1 cellular context compared by ENCODE assay signal in genomic region chr2:44954902-44955592, GRCh38.
TF ChIP-seq lines count a peak whose summit lies in the region.

No MANE protein-coding gene starts in this region.

TF ChIP-seq in GM12878, 131 proteins besides CTCF, POLR2A, EP300 and RAD21 (continued from another document):
- TF ChIP-seq ZNF687 (IDR thresholded peaks at IDR 0.05), result no peak
- TF ChIP-seq CEBPZ (IDR thresholded peaks at IDR 0.05; ENCODE audit: low read depth, low read length), result no peak
- TF ChIP-seq ATF3 (IDR thresholded peaks at IDR 0.05; ENCODE audit: borderline replicate concordance, extremely low read depth, low read depth, low read length), result no peak
- TF ChIP-seq EZH2 (IDR thresholded peaks at IDR 0.05; ENCODE audit: borderline replicate concordance, control insufficient read depth, low read depth, low read length), result no peak
- no peak for TF ChIP-seq ASH2L (IDR thresholded peaks at IDR 0.05; ENCODE audit: borderline replicate concordance, low read depth)
- TF ChIP-seq ZZZ3 (IDR thresholded peaks at IDR 0.05; ENCODE audit: control insufficient read depth, insufficient read length, low read depth), result no peak
